13 cellular contexts compared by ENCODE assay signal in the genomic region with DNA sequence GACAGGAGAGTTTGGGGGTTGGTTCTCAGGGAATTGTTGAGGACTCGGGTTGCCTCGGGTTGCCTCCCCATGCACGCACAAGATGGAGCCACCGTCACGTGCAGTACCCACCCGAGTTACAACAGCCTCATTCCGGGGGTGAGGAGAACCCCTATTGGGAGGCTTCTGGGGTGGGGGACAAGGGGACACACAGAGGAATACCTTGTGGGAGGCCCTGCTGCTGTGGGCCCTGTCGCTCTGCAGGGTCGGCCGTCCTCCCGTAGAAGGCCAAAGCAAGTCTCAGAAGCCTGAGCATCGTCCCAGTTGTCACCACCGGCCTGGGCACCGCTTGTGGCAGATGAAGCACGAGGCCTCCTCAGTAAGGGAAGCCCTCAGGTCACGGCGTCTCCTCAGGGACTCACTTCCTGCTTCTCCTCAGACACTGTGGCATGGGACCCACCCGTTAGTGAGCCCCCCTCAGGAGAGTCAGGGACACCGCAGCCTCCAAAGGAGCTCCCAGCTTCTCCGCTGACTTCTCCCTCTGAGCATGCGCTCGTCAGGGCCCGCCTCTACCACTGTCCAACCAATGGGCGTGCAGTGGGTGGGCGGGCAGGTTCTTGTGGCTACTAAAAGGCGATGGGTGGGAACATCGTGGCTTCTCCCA.
"Had no signal": no experiment of that assay in that cellular context is flagged by ENCODE, and none has a peak within 500 bp of the region (broad histone marks: within the 10 kb centered on the region; RNA-seq: fewer than 3 reads in every experiment).

A gene with protein sequence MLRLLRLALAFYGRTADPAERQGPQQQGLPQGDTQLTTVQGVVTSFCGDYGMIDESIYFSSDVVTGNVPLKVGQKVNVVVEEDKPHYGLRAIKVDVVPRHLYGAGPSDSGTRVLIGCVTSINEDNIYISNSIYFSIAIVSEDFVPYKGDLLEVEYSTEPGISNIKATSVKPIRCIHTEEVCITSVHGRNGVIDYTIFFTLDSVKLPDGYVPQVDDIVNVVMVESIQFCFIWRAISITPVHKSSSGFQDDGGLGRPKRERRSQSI (minus strand): TSS at position 522 of the 643 bp plus-strand sequence. CDS start 227 bp downstream, at position 295.

- H3K9me3 Mint-ChIP-seq: activated T-helper 17 cell treated with anti-CD3 and anti-CD28 coated beads, Interleukin-2, amount 50 U/mL, for 72 hours; central memory CD8-positive, alpha-beta T cell; natural killer cell treated with Interleukin-12 subunit alpha and Interleukin-12 subunit beta and Interleukin-15 and Interleukin-18, amount 100 ng/mL, for 72 hours had no signal

- H3K36me3 ChIP-seq: brain microvascular endothelial cell had no signal

- H3K4me1 Mint-ChIP-seq: activated T-helper 17 cell treated with anti-CD3 and anti-CD28 coated beads, Interleukin-2, amount 50 U/mL, for 72 hours had no signal

- H3K27me3 ChIP-seq: brain microvascular endothelial cell had no signal

- H3K36me3 Mint-ChIP-seq: natural killer cell treated with Interleukin-12 subunit alpha and Interleukin-12 subunit beta and Interleukin-15 and Interleukin-18, amount 100 ng/mL, for 72 hours had no signal

- ATAC-seq: activated CD4-positive, CD25-positive, alpha-beta regulatory T cell treated with anti-CD3 and anti-CD28 coated beads, Interleukin-2, amount 50 U/mL, for 24 hours; activated T-helper 17 cell treated with anti-CD3 and anti-CD28 coated beads, Interleukin-2, amount 50 U/mL, for 72 hours; natural killer cell treated with Interleukin-12 subunit alpha and Interleukin-12 subunit beta and Interleukin-15 and Interleukin-18, amount 100 ng/mL, for 72 hours had no signal

- H3K4me3 Mint-ChIP-seq: activated T-helper 17 cell treated with anti-CD3 and anti-CD28 coated beads, Interleukin-2, amount 50 U/mL, for 72 hours; central memory CD8-positive, alpha-beta T cell; natural killer cell treated with Interleukin-12 subunit alpha and Interleukin-12 subunit beta and Interleukin-15 and Interleukin-18, amount 100 ng/mL, for 72 hours had no signal

- H3K27ac ChIP-seq: brain microvascular endothelial cell had no signal

- H3K27ac Mint-ChIP-seq: activated T-helper 17 cell treated with anti-CD3 and anti-CD28 coated beads, Interleukin-2, amount 50 U/mL, for 72 hours; natural killer cell treated with Interleukin-12 subunit alpha and Interleukin-12 subunit beta and Interleukin-15 and Interleukin-18, amount 100 ng/mL, for 72 hours had no signal

- DNase-seq: activated naive CD4-positive, alpha-beta T cell treated with Interleukin-2 at 50 U/mL for 16 hours; anterior cingulate cortex; brain microvascular endothelial cell; cortex of kidney; effector CD4-positive, alpha-beta T cell; foreskin fibroblast; retina; stimulated activated CD4-positive, alpha-beta T cell treated with anti-CD3 and anti-CD28 coated beads, Interleukin-12 subunit alpha, Interleukin-12 subunit beta, amount 100 ng/mL, for 4 hours; stimulated activated CD4-positive, alpha-beta T cell treated with anti-CD3 and anti-CD28 coated beads, Interleukin-2, amount 100 ng/mL, for 24 hours had no signal
